Comparison of ENCODE assay signal across 12 cellular contexts in genomic region chr2:138298900-138299299, GRCh38.
DNase-seq lines count a peak whose midpoint lies in the region; ATAC-seq lines count a peak whose summit lies in the region.
"Had no signal": no experiment of that assay in that cellular context is flagged by ENCODE, and none has a peak within 500 bp of the region (broad histone marks: within the 10 kb centered on the region; RNA-seq: fewer than 3 reads in every experiment).

No MANE protein-coding gene starts in this region.

- DNase-seq in stimulated activated CD8-positive, alpha-beta memory T cell treated with anti-CD3 and anti-CD28 coated beads, Interleukin-4, amount 100 ng/mL, for 48 hours: no peak
- DNase-seq in GDM1 (lab: John Stamatoyannopoulos, UW) (no peak), NCI-H2081 (lab: John Stamatoyannopoulos, UW) (no peak)
- no peak for DNase-seq in stimulated activated CD4-positive, alpha-beta T cell treated with anti-CD3 and anti-CD28 coated beads, Interleukin-15, amount 100 ng/mL, for 24 hours
- DNase-seq: activated CD8-positive, alpha-beta T cell treated with anti-CD3 and anti-CD28 coated beads for 36 hours; activated naive CD4-positive, alpha-beta T cell; NCI-H1105; NCI-H526 had no signal

- ATAC-seq in GM18517 (IDR thresholded peaks at IDR 0.05; ENCODE audit: unreplicated experiment) (peak; percentile 75), GM21367 (IDR thresholded peaks at IDR 0.05; ENCODE audit: unreplicated experiment) (peak; percentile 64), HG02885 (IDR thresholded peaks at IDR 0.05; ENCODE audit: poor library complexity, unreplicated experiment) (peak; percentile 83), HG03460 (IDR thresholded peaks at IDR 0.05; ENCODE audit: unreplicated experiment) (peak; percentile 71)
- ATAC-seq: activated CD8-positive, alpha-beta T cell treated with anti-CD3 and anti-CD28 coated beads for 36 hours had no signal
